In genomic region chr6:40907198-40907701, GRCh38 we compare ENCODE assay signal across 7 cellular contexts.
DNase-seq lines count a peak whose midpoint lies in the region; FAIRE-seq and TF ChIP-seq lines count a peak whose summit lies in the region.

No MANE protein-coding gene starts in this region.

- no peak for TF ChIP-seq POLR2A in GM12891 (IDR thresholded peaks at IDR 0.05; ENCODE audit: low read depth, low read length)

- H3K9me3 ChIP-seq in small intestine (ENCODE audit: control insufficient read depth, low read depth), result no peaks in the 10 kb centered on the region

- no peaks in the 10 kb centered on the region for H3K36me3 ChIP-seq in small intestine (ENCODE audit: control insufficient read depth in 2 of 2, insufficient read depth in 2 of 2, low read length in 2 of 2)

- H3K27me3 ChIP-seq in small intestine (ENCODE audit: control insufficient read depth in 2 of 2, insufficient read depth in 2 of 2, low read length in 2 of 2), result no peaks in the 10 kb centered on the region

- TF ChIP-seq CTCF in epithelial cell of esophagus (IDR thresholded peaks at IDR 0.05; ENCODE audit: insufficient read depth, low read depth, low read length, missing control alignments), result no peak

- no peak overlapping the region for H3K27ac ChIP-seq in small intestine (ENCODE audit: low read depth in 1 of 2, low read length in 1 of 2)

- FAIRE-seq in small intestine (lab: Jason Lieb, UNC) (no peak), GM12891 (lab: Jason Lieb, UNC) (no peak), frontal cortex (lab: Jason Lieb, UNC) (no peak)

- H3K4me3 ChIP-seq in epithelial cell of esophagus (ENCODE audit: low read length), result no peak overlapping the region
- no peak overlapping the region for H3K4me3 ChIP-seq in small intestine (ENCODE audit: low read depth in 1 of 2, low read length in 2 of 2)

- no peaks in the 10 kb centered on the region for H3K4me1 ChIP-seq in small intestine (ENCODE audit: control insufficient read depth in 2 of 2, insufficient read depth in 1 of 2, low read depth in 1 of 2, low read length in 1 of 2)

- peak; percentile 71 for DNase-seq in HPDE6-E6E7 (ENCODE audit: extremely low spot score)
- DNase-seq in NCI-H446 (lab: John Stamatoyannopoulos, UW), result peak; percentile 91 to 96
- peak; percentile 96 for DNase-seq in epithelial cell of esophagus (ENCODE audit: low read depth)
- peak; percentile 41 for DNase-seq in small intestine
- DNase-seq in 8988T, result no peak
- no peak for DNase-seq in GM12891 (ENCODE audit: insufficient read length, low spot score)
- DNase-seq in frontal cortex (ENCODE audit: low spot score in 2 of 2), result no peak

- 27 to 50% (median 45%) methylated on average over 4 of the region's 4 CpGs for WGBS in small intestine, 3 donors

TF ChIP-seq in GM12891, 5 proteins besides CTCF, POLR2A, EP300 and RAD21:
- TF ChIP-seq POU2F2 (IDR thresholded peaks at IDR 0.05; ENCODE audit: low read depth, low read length), result no peak
- TF ChIP-seq PAX5 (IDR thresholded peaks at IDR 0.05; ENCODE audit: insufficient read depth, low read length, severe bottlenecking), result no peak
- TF ChIP-seq POLR2AphosphoS5 (IDR thresholded peaks at IDR 0.05; ENCODE audit: low read depth, low read length), result no peak
- no peak for TF ChIP-seq TAF1 (IDR thresholded peaks at IDR 0.05; ENCODE audit: low read depth, low read length)

Comparison
In these comparisons a context has a peak if more than half of its experiments do, and no peak if none do; other contexts are left out.
1. DNase-seq: peak in HPDE6-E6E7 (single experiment), NCI-H446 (2 of 2), epithelial cell of esophagus (single experiment) and small intestine (single experiment); none in 8988T (single experiment), GM12891 (single experiment) and frontal cortex (0 of 2).